In the genomic region with DNA sequence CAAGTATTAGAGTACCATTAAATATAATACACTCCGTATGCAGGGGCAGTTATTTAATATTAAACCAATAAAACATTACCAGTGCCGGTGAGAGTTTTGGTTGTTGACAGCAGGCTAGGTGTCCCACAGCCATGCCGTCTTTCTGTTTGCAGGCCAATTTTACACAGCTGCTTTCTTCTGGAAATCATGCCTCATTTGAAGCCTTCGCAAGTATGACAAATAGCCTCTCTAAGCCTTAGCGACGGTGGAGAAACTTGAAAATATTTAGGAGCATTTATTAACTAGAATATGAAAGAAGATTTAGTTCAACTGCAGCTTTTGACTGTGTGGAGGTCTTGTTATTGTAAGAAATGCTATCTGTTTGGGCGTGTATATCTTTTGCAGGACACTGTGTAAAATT, we compare ENCODE assay signal across 19 cellular contexts.
DNase-seq lines count a peak whose midpoint lies in the region; ATAC-seq, FAIRE-seq and TF ChIP-seq lines count a peak whose summit lies in the region.
"Had no signal": no experiment of that assay in that cellular context is flagged by ENCODE, and none has a peak within 500 bp of the region (broad histone marks: within the 10 kb centered on the region; RNA-seq: fewer than 3 reads in every experiment).

No MANE protein-coding gene starts in this region.

- POLR2A ChIA-PET in A549 (lab: Yijun Ruan, JAX), result no interaction called here

- peak overlapping the region; percentile 43 for H3K4me2 ChIP-seq in A549
- H3K4me2 ChIP-seq: BLaER1 treated with 17β-estradiol and CSF1 and Interleukin-3, amounts not matched to agents 10 nM and 100 nM had no signal

- no peak for FAIRE-seq in A549 (lab: Jason Lieb, UNC)
- FAIRE-seq: H1, K562 had no signal

- H3K4me3 ChIP-seq in A549 (no peak overlapping the region), esophagus (ENCODE audit: low read depth in 1 of 2, low read length in 2 of 2) (no peak overlapping the region)
- H3K4me3 ChIP-seq: BLaER1 treated with 17β-estradiol and CSF1 and Interleukin-3, amounts not matched to agents 10 nM and 100 nM; K562; SJSA1 had no signal

- TF ChIP-seq RAD21 in A549 (conservative IDR thresholded peaks at IDR 0.05 in 1 of 2, IDR thresholded peaks at IDR 0.05 in 1 of 2), result no peak

- CTCF ChIA-PET in A549 (lab: Yijun Ruan, JAX), result interaction anchor here (0.6 to 0.7 kb wide), 2 partner anchors 9 to 154 kb away, joined by 3 read pairs; no protein-coding TSS in a partner anchor

- H3K27ac ChIP-seq in A549, result peak overlapping the region; percentile 56 to 68; a peak in 5 of 6 replicates
- peak overlapping the region; percentile 56 to 60 for H3K27ac ChIP-seq in esophagus (ENCODE audit: low read depth in 2 of 2, low read length in 1 of 2)
- H3K27ac ChIP-seq: BLaER1 treated with 17β-estradiol and CSF1 and Interleukin-3, amounts not matched to agents 10 nM and 100 nM; SJSA1 had no signal

- peaks cover 5% of the 10 kb centered on the region; the same call in 1 of the 3 replicates for H3K9me3 ChIP-seq in A549
- H3K9me3 ChIP-seq in esophagus (ENCODE audit: control insufficient read depth in 2 of 2, insufficient read depth in 1 of 2, low read depth in 1 of 2, low read length in 1 of 2), result no peaks in the 10 kb centered on the region
- H3K9me3 ChIP-seq: BLaER1 treated with 17β-estradiol and CSF1 and Interleukin-3, amounts not matched to agents 10 nM and 100 nM had no signal

- no peak for DNase-seq in A549 (ENCODE audit: low read depth in 1 of 2, low spot score in 1 of 2)
- DNase-seq in NCI-H226, result peak; percentile 3
- DNase-seq in kidney tubule cell (ENCODE audit: low spot score), result peak; percentile 54
- DNase-seq in NCI-H1092 treated with DMSO at 0.1 percent for 48 hours (lab: John Stamatoyannopoulos, UW), result no peak
- no peak for DNase-seq in NCI-H2171 treated with DMSO at 0.1 percent for 48 hours (lab: John Stamatoyannopoulos, UW)
- DNase-seq in NCI-H2196 (lab: John Stamatoyannopoulos, UW; ENCODE audit: unreplicated experiment), result no peak
- DNase-seq: CD8-positive, alpha-beta memory T cell; DMS 273 treated with DMSO at 0.1 percent for 48 hours; EL; NCI-H1436; NCI-H2081; NCI-H2227 treated with DMSO at 0.1 percent for 48 hours; NCI-H526 had no signal

- no peak for TF ChIP-seq CTCF in A549 (IDR thresholded peaks at IDR 0.05)

- no peak for TF ChIP-seq POLR2A in A549 (IDR thresholded peaks at IDR 0.05; ENCODE audit: low read length)

- 5% methylated on average over 7 of the region's 7 CpGs for WGBS in A549 (ENCODE audit: missing lambda C conversion rate)
- 35 to 42% methylated on average over 7 of the region's 7 CpGs for WGBS in esophagus, 2 donors

- no peak for TF ChIP-seq EP300 in A549 (IDR thresholded peaks at IDR 0.05)

- ATAC-seq in A549, result peak in 1 of 2 experiments; percentile 33; a peak in 1 of 6 replicates
- no peak for ATAC-seq in HG02798 (IDR thresholded peaks at IDR 0.05; ENCODE audit: poor library complexity, unreplicated experiment)
- ATAC-seq: K562 had no signal

- H3K27me3 ChIP-seq in esophagus (ENCODE audit: control insufficient read depth in 1 of 2, insufficient read depth in 2 of 2, low read length in 2 of 2), result no peaks in the 10 kb centered on the region
- H3K27me3 ChIP-seq: BLaER1 treated with 17β-estradiol and CSF1 and Interleukin-3, amounts not matched to agents 10 nM and 100 nM; SJSA1 had no signal

- H3K36me3 ChIP-seq in esophagus (ENCODE audit: control insufficient read depth in 2 of 2, insufficient read depth in 2 of 2, low read length in 1 of 2), result no peaks in the 10 kb centered on the region
- H3K36me3 ChIP-seq: BLaER1 treated with 17β-estradiol and CSF1 and Interleukin-3, amounts not matched to agents 10 nM and 100 nM; SJSA1 had no signal

- H3K4me1 ChIP-seq in A549 (peaks cover 6% of the 10 kb centered on the region; the same call in 2 of the 3 replicates), esophagus (ENCODE audit: control insufficient read depth in 2 of 2, insufficient read depth in 2 of 2, low read length in 1 of 2) (peaks cover 0 to 1% of the 10 kb centered on the region in 2 donors)
- H3K4me1 ChIP-seq: BLaER1 treated with 17β-estradiol and CSF1 and Interleukin-3, amounts not matched to agents 10 nM and 100 nM; SJSA1 had no signal

TF ChIP-seq in A549, 52 proteins besides CTCF, POLR2A, EP300 and RAD21:
- TF ChIP-seq, protein P1, sequence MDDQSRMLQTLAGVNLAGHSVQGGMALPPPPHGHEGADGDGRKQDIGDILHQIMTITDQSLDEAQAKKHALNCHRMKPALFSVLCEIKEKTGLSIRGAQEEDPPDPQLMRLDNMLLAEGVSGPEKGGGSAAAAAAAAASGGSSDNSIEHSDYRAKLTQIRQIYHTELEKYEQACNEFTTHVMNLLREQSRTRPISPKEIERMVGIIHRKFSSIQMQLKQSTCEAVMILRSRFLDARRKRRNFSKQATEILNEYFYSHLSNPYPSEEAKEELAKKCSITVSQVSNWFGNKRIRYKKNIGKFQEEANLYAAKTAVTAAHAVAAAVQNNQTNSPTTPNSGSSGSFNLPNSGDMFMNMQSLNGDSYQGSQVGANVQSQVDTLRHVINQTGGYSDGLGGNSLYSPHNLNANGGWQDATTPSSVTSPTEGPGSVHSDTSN (IDR thresholded peaks at IDR 0.05), result no peak
- TF ChIP-seq ZC3H11A (IDR thresholded peaks at IDR 0.05) (no peak), CBX2 (IDR thresholded peaks at IDR 0.05; ENCODE audit: borderline replicate concordance, low read depth) (no peak), ZNF302 (CRISPR knock-in tag; IDR thresholded peaks at IDR 0.05) (no peak), TP53 (CRISPR knock-in tag; IDR thresholded peaks at IDR 0.05) (no peak), HOXB5 (CRISPR knock-in tag; IDR thresholded peaks at IDR 0.05) (no peak), NPAS2 (CRISPR knock-in tag; IDR thresholded peaks at IDR 0.05; ENCODE audit: borderline replicate concordance) (no peak), FOXS1 (CRISPR knock-in tag; IDR thresholded peaks at IDR 0.05) (no peak), RARB (CRISPR knock-in tag; IDR thresholded peaks at IDR 0.05) (no peak), ZFP36 (IDR thresholded peaks at IDR 0.05; ENCODE audit: borderline replicate concordance, partially characterized antibody) (no peak), MYC (IDR thresholded peaks at IDR 0.05; ENCODE audit: borderline replicate concordance, low read length) (no peak), CBX8 (IDR thresholded peaks at IDR 0.05) (no peak), EHMT2 (IDR thresholded peaks at IDR 0.05; ENCODE audit: low read depth) (no peak), SREBF2 (IDR thresholded peaks at IDR 0.05) (no peak), PHF8 (IDR thresholded peaks at IDR 0.05; ENCODE audit: borderline replicate concordance, low read depth) (no peak)
- TF ChIP-seq, protein P2, sequence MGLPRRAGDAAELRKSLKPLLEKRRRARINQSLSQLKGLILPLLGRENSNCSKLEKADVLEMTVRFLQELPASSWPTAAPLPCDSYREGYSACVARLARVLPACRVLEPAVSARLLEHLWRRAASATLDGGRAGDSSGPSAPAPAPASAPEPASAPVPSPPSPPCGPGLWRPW (IDR thresholded peaks at IDR 0.05), result no peak

Comparison
In these comparisons a context has a peak if more than half of its experiments do, and no peak if none do; other contexts are left out.
1. DNase-seq: peak in NCI-H226 (single experiment) and kidney tubule cell (single experiment); none in A549 (0 of 2), NCI-H1092 treated with DMSO at 0.1 percent for 48 hours (single experiment), NCI-H2171 treated with DMSO at 0.1 percent for 48 hours (single experiment) and NCI-H2196 (single experiment).